In genomic region chr15:94324117-94324826, GRCh38 we compare ENCODE assay signal across 8 cellular contexts.
DNase-seq lines count a peak whose midpoint lies in the region; ATAC-seq and TF ChIP-seq lines count a peak whose summit lies in the region.

No MANE protein-coding gene starts in this region.

- H3K27me3 ChIP-seq in liver (ENCODE audit: control insufficient read depth in 4 of 4, insufficient read depth in 4 of 4, low read length in 3 of 4), result no peaks in the 10 kb centered on the region

- H3K4me3 Mint-ChIP-seq in WTC11, result no peak overlapping the region

- H3K4me3 ChIP-seq in AG10803 (ENCODE audit: low read length) (no peak overlapping the region), choroid plexus epithelial cell (ENCODE audit: low read depth, low read length) (no peak overlapping the region), liver (ENCODE audit: low read depth in 1 of 3, low read length in 3 of 3) (no peak overlapping the region)

- CTCF ChIA-PET in WTC11 (lab: Charles Lee), result interaction anchor here (0.6 to 3.8 kb wide), 20 partner anchors 8 to 204 kb away, joined by 3 to 79 read pairs (median 4); partner anchors contain the start of gene MCTP2

- peak; percentile 96 for TF ChIP-seq CTCF in AG10803 (conservative IDR thresholded peaks at IDR 0.05; ENCODE audit: low read length)
- peak; percentile 81 for TF ChIP-seq CTCF in WTC11 (IDR thresholded peaks at IDR 0.05)
- TF ChIP-seq CTCF in choroid plexus epithelial cell (conservative IDR thresholded peaks at IDR 0.05; ENCODE audit: low read depth, low read length), result peak; percentile 96
- peak; percentile 95 for TF ChIP-seq CTCF in liver (IDR thresholded peaks at IDR 0.05; ENCODE audit: low read depth, low read length, missing input control)

- 26% methylated on average over 17 of the region's 17 CpGs for WGBS in liver

- H3K9me3 Mint-ChIP-seq in WTC11, result no peaks in the 10 kb centered on the region; the same call in 1 of the 2 replicates

- peak; percentile 84 for ATAC-seq in GM18868 (IDR thresholded peaks at IDR 0.05; ENCODE audit: unreplicated experiment)
- ATAC-seq in HG03095 (IDR thresholded peaks at IDR 0.05; ENCODE audit: unreplicated experiment), result peak; percentile 85
- ATAC-seq in WTC11, result peak; percentile 94

- no peaks in the 10 kb centered on the region for H3K9me3 ChIP-seq in liver (ENCODE audit: control insufficient read depth in 4 of 4, low read length in 3 of 4)

- TF ChIP-seq RAD21 in liver (IDR thresholded peaks at IDR 0.05), result peak; percentile 95 to 97

- no peak overlapping the region for H3K9ac ChIP-seq in liver (ENCODE audit: low read depth in 1 of 2, low read length in 2 of 2)

- no peaks in the 10 kb centered on the region for H3K36me3 Mint-ChIP-seq in WTC11

- H3K4me1 ChIP-seq in liver (ENCODE audit: control insufficient read depth in 4 of 4, insufficient read depth in 4 of 4, low read length in 3 of 4), result no peaks in the 10 kb centered on the region

- H3K27me3 Mint-ChIP-seq in WTC11 (ENCODE audit: low read depth), result no peaks in the 10 kb centered on the region

- H3K4me1 Mint-ChIP-seq in WTC11, result peaks cover 13% of the 10 kb centered on the region

- no peak overlapping the region for H3K27ac ChIP-seq in liver (ENCODE audit: low read depth in 1 of 2, low read length in 2 of 2)

- DNase-seq in AG10803 (ENCODE audit: low read depth) (peak; percentile 58), NCI-H2196 treated with DMSO at 0.1 percent for 48 hours (lab: John Stamatoyannopoulos, UW; ENCODE audit: unreplicated experiment) (peak; percentile 2), WTC11 (ENCODE audit: low spot score) (peak; percentile 43), choroid plexus epithelial cell (ENCODE audit: low read depth) (peak; percentile 74)
- DNase-seq in stimulated activated CD8-positive, alpha-beta memory T cell treated with anti-CD3 and anti-CD28 coated beads, Interleukin-12 subunit alpha, Interleukin-12 subunit beta, amount 100 ng/mL, for 4 hours (ENCODE audit: low read depth), result peak; percentile 14

- POLR2A ChIA-PET in WTC11 (lab: Charles Lee), result no interaction called here

- H3K27ac Mint-ChIP-seq in WTC11, result no peak overlapping the region

- no peaks in the 10 kb centered on the region for H3K36me3 ChIP-seq in liver (ENCODE audit: control insufficient read depth in 4 of 4, insufficient read depth in 3 of 4, low read depth in 1 of 4, low read length in 3 of 4)

TF ChIP-seq in WTC11, 78 proteins besides CTCF, POLR2A, EP300 and RAD21:
- TF ChIP-seq ZNF263 (CRISPR knock-in tag; IDR thresholded peaks at IDR 0.05; ENCODE audit: low read depth), result no peak
- no peak for TF ChIP-seq TP53 (CRISPR knock-in tag; IDR thresholded peaks at IDR 0.05)
- TF ChIP-seq ATF3 (CRISPR knock-in tag; conservative IDR thresholded peaks at IDR 0.05), result no peak

TF ChIP-seq in liver, 16 proteins besides CTCF, POLR2A, EP300 and RAD21:
- TF ChIP-seq GABPA (IDR thresholded peaks at IDR 0.05 in 1 of 2, conservative IDR thresholded peaks at IDR 0.05 in 1 of 2) (no peak), MAX (IDR thresholded peaks at IDR 0.05) (no peak), NR2F2 (IDR thresholded peaks at IDR 0.05) (no peak), ATF3 (IDR thresholded peaks at IDR 0.05) (no peak), RXRA (IDR thresholded peaks at IDR 0.05) (no peak), FOXA2 (IDR thresholded peaks at IDR 0.05) (no peak), YY1 (IDR thresholded peaks at IDR 0.05) (no peak), TAF1 (conservative IDR thresholded peaks at IDR 0.05) (no peak)

Comparison
In these comparisons a context has a peak if more than half of its experiments do, and no peak if none do; other contexts are left out.
1. DNase-seq: peak in every context shown above with its lines; median percentile 74 in choroid plexus epithelial cell; 58 in AG10803; 43 in WTC11; 14 in stimulated activated CD8-positive, alpha-beta memory T cell treated with anti-CD3 and anti-CD28 coated beads, Interleukin-12 subunit alpha, Interleukin-12 subunit beta, amount 100 ng/mL, for 4 hours; 2 in NCI-H2196 treated with DMSO at 0.1 percent for 48 hours.